Comparison of ENCODE assay signal across 19 cellular contexts in the genomic region with DNA sequence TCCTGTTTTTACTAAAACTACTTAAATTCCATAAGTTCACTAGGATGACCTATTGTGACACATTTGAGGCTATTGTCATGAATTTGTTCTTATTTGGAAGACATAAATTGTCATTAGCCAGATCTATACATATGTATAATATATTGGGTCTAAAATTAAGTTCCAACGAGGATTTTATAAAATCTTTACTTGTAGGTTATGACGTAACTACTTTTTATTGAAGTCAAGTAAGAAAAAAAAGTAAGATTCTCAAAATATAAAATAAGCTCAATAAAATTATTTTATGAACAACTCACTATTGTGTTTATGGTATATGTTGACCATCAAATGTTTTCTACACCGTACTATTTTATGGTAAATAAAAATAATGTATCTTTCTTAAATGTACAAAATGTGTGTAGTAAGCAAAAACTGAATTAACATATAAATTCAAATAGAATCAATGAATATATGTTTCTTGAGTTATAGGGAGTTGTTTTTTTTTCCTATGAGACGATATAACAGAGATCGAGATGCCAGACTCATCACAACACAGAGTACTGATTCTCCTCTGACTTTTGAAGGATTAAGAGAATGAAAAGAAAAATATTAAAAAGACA.
"Had no signal": no experiment of that assay in that cellular context is flagged by ENCODE, and none has a peak within 500 bp of the region (broad histone marks: within the 10 kb centered on the region; RNA-seq: fewer than 3 reads in every experiment).

No MANE protein-coding gene starts in this region.

- DNase-seq: cortex of kidney; effector memory CD8-positive, alpha-beta T cell; gastrocnemius medialis; head of caudate nucleus; left cardiac atrium; left lung; mesenchymal stem cell; mucosa of descending colon; naive B cell; sigmoid colon; stimulated activated CD4-positive, alpha-beta T cell treated with anti-CD3 and anti-CD28 coated beads, Interleukin-2, amount 100 ng/mL, for 24 hours; stimulated activated CD4-positive, alpha-beta T cell treated with anti-CD3 and anti-CD28 coated beads, Interleukin-4, amount 100 ng/mL, for 24 hours; stimulated activated naive CD4-positive, alpha-beta T cell treated with Interleukin-2 at 50 U/mL for 16 hours; stomach; tibial artery had no signal

- H3K27me3 ChIP-seq: gastrocnemius medialis, left lung, neural progenitor cell, right atrium auricular region, sigmoid colon, stomach, tibial artery had no signal

- H3K27ac ChIP-seq: gastrocnemius medialis, left lung, neural progenitor cell, prostate gland, right atrium auricular region, sigmoid colon, stomach, tibial artery had no signal

- H3K4me3 ChIP-seq: gastrocnemius medialis, left lung, mucosa of descending colon, neural progenitor cell, prostate gland, right atrium auricular region, sigmoid colon, stomach, tibial artery had no signal

- H3K4me1 ChIP-seq: gastrocnemius medialis, left lung, neural progenitor cell, prostate gland, right atrium auricular region, sigmoid colon, stomach, tibial artery had no signal

- H3K9me3 ChIP-seq: gastrocnemius medialis, left lung, mucosa of descending colon, prostate gland, right atrium auricular region, sigmoid colon, stomach, tibial artery had no signal

- H3K36me3 ChIP-seq: gastrocnemius medialis, left lung, neural progenitor cell, prostate gland, right atrium auricular region, sigmoid colon, stomach, tibial artery had no signal

- ATAC-seq: effector memory CD8-positive, alpha-beta T cell; gastrocnemius medialis; left cardiac atrium; left lung; mucosa of descending colon; stimulated activated effector memory CD8-positive, alpha-beta T cell treated with anti-CD3 and anti-CD28 coated beads, Interleukin-12 subunit alpha, Interleukin-12 subunit beta, amount 100 ng/mL, for 72 hours had no signal
